Comparison of ENCODE assay signal across 16 cellular contexts in the genomic region with DNA sequence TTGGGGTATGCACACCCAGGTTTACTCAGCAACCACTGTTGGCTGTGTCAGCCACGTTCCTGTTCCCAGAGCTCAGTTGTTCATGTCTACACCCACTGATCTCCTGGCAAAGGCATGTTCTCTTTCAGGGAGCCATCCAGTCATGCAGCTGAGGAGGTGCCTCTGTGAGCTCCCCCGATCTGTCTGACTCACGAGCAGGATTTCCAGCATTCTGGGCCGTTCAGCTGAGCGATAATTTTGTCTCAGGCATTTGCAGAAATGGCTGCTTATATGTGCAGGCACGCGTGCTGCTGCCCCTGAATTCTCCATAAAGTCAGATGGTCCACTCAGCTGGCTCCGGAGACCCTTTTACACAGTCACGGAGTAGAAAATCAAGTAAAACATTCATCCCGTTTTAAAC.
DNase-seq lines count a peak whose midpoint lies in the region; ATAC-seq and TF ChIP-seq lines count a peak whose summit lies in the region.
"Had no signal": no experiment of that assay in that cellular context is flagged by ENCODE, and none has a peak within 500 bp of the region (broad histone marks: within the 10 kb centered on the region; RNA-seq: fewer than 3 reads in every experiment).

No MANE protein-coding gene starts in this region.

- H3K36me3 Mint-ChIP-seq in HFFc6 (ENCODE audit: low read depth): no peaks in the 10 kb centered on the region
- no peaks in the 10 kb centered on the region for H3K36me3 Mint-ChIP-seq in naive thymus-derived CD8-positive, alpha-beta T cell
- H3K36me3 Mint-ChIP-seq: activated naive CD4-positive, alpha-beta T cell treated with anti-CD3 and anti-CD28 coated beads, Interleukin-2, amount 50 U/mL, for 72 hours; T-cell had no signal

- no peaks in the 10 kb centered on the region for H3K79me2 ChIP-seq in smooth muscle cell (ENCODE audit: low read depth)

- peak overlapping the region; percentile 66 for H3K27ac Mint-ChIP-seq in HFFc6
- no peak overlapping the region for H3K27ac Mint-ChIP-seq in naive thymus-derived CD8-positive, alpha-beta T cell
- H3K27ac Mint-ChIP-seq: activated naive CD4-positive, alpha-beta T cell treated with anti-CD3 and anti-CD28 coated beads, Interleukin-2, amount 50 U/mL, for 72 hours; T-cell had no signal

- POLR2A ChIA-PET in naive thymus-derived CD8-positive, alpha-beta T cell (lab: Charles Lee): no interaction called here

- no peak overlapping the region; the same call in 1 of the 2 replicates for H3K4me3 Mint-ChIP-seq in HFFc6
- H3K4me3 Mint-ChIP-seq in naive thymus-derived CD8-positive, alpha-beta T cell: no peak overlapping the region
- H3K4me3 Mint-ChIP-seq: T-cell had no signal

- H3F3A ChIP-seq in smooth muscle cell (ENCODE audit: low read depth): peaks cover 10% of the 10 kb centered on the region

- no peaks in the 10 kb centered on the region for H3K27me3 ChIP-seq in smooth muscle cell (ENCODE audit: low read depth)
- H3K27me3 ChIP-seq: uterus had no signal

- no peak overlapping the region for H3K9ac ChIP-seq in smooth muscle cell (ENCODE audit: low read depth)

- H3K4me3 ChIP-seq in cardiac fibroblast (replicated peaks in 1 of 2; ENCODE audit: low read depth in 2 of 2, low read length in 2 of 2): no peak overlapping the region
- no peak overlapping the region for H3K4me3 ChIP-seq in smooth muscle cell
- H3K4me3 ChIP-seq: uterus had no signal

- H3K4me1 Mint-ChIP-seq in HFFc6 (ENCODE audit: low read depth): peaks cover 47% of the 10 kb centered on the region
- H3K4me1 Mint-ChIP-seq in naive thymus-derived CD8-positive, alpha-beta T cell: no peaks in the 10 kb centered on the region
- H3K4me1 Mint-ChIP-seq: T-cell had no signal

- peak overlapping the region; percentile 68 for H3K27ac ChIP-seq in smooth muscle cell (ENCODE audit: low read depth)
- H3K27ac ChIP-seq: uterus had no signal

- peaks cover 7% of the 10 kb centered on the region for H3K27me3 Mint-ChIP-seq in HFFc6 (ENCODE audit: insufficient read depth)
- peaks cover 14 to 45% (median 22%) of the 10 kb centered on the region in 5 donors for H3K27me3 Mint-ChIP-seq in naive thymus-derived CD8-positive, alpha-beta T cell

- H3K4me1 ChIP-seq in smooth muscle cell (ENCODE audit: low read depth): no peaks in the 10 kb centered on the region
- H3K4me1 ChIP-seq: uterus had no signal

- no peak overlapping the region for H2AFZ ChIP-seq in smooth muscle cell (ENCODE audit: low read depth)

- peak overlapping the region; percentile 27 for H3K4me2 ChIP-seq in smooth muscle cell

- peak; percentile 79 for DNase-seq in HFFc6
- DNase-seq in cardiac fibroblast (ENCODE audit: low read depth in 2 of 2): peak; percentile 50 to 53
- peak; percentile 81 for DNase-seq in kidney tubule cell (ENCODE audit: low spot score)
- DNase-seq in smooth muscle cell (lab: John Stamatoyannopoulos, UW; ENCODE audit: unreplicated experiment): no peak
- DNase-seq in cortex of kidney (lab: John Stamatoyannopoulos, UW): no peak
- DNase-seq in NCI-H1436 (lab: John Stamatoyannopoulos, UW): no peak
- DNase-seq in naive thymus-derived CD8-positive, alpha-beta T cell: no peak
- DNase-seq: activated CD4-positive, CD25-positive, alpha-beta regulatory T cell; activated CD8-positive, alpha-beta memory T cell treated with anti-CD3 and anti-CD28 coated beads, Interleukin-2, amount 50 U/mL, for 4 hours; mesendoderm; NCI-H2029; NCI-H69; T-cell; uterus had no signal

- WGBS in smooth muscle cell (ENCODE audit: low lambda C conversion rate): 49% methylated on average over 10 of the region's 10 CpGs

- no peak for TF ChIP-seq CTCF in HFFc6 (IDR thresholded peaks at IDR 0.05)
- TF ChIP-seq CTCF in cardiac fibroblast (IDR thresholded peaks at IDR 0.05; ENCODE audit: low read depth, low read length): no peak
- TF ChIP-seq CTCF in smooth muscle cell (IDR thresholded peaks at IDR 0.05; ENCODE audit: borderline replicate concordance, insufficient read depth, poor library complexity, severe bottlenecking): no peak

- H3K9me3 ChIP-seq in smooth muscle cell (replicated peaks; ENCODE audit: low read depth): no peaks in the 10 kb centered on the region
- H3K9me3 ChIP-seq: uterus had no signal

- ATAC-seq in GM18867 (IDR thresholded peaks at IDR 0.05; ENCODE audit: unreplicated experiment): no peak
- ATAC-seq in naive thymus-derived CD8-positive, alpha-beta T cell: no peak
- ATAC-seq: activated naive CD4-positive, alpha-beta T cell treated with anti-CD3 and anti-CD28 coated beads, Interleukin-2, amount 50 U/mL, for 72 hours; T-cell had no signal

- H4K20me1 ChIP-seq in smooth muscle cell (ENCODE audit: low read depth): no peaks in the 10 kb centered on the region

- no peaks in the 10 kb centered on the region for H3K36me3 ChIP-seq in smooth muscle cell (ENCODE audit: low read depth)
- H3K36me3 ChIP-seq: uterus had no signal

- no peaks in the 10 kb centered on the region for H3K9me3 Mint-ChIP-seq in HFFc6
- peaks cover 0 to 3% (median 0%) of the 10 kb centered on the region in 9 donors for H3K9me3 Mint-ChIP-seq in naive thymus-derived CD8-positive, alpha-beta T cell
- H3K9me3 Mint-ChIP-seq: activated naive CD4-positive, alpha-beta T cell treated with anti-CD3 and anti-CD28 coated beads, Interleukin-2, amount 50 U/mL, for 72 hours; T-cell had no signal

Comparison
In these comparisons a context has a peak if more than half of its experiments do, and no peak if none do; other contexts are left out.
1. DNase-seq: peak in HFFc6 (single experiment), cardiac fibroblast (2 of 2) and kidney tubule cell (single experiment); none in smooth muscle cell (single experiment), cortex of kidney (single experiment), NCI-H1436 (single experiment) and naive thymus-derived CD8-positive, alpha-beta T cell (0 of 10).